Comparison of ENCODE assay signal across 8 cellular contexts in genomic region chr7:123557631-123558505, GRCh38. TPM values are rescaled to one million over a fixed set of nuclear protein-coding genes. Genes with fewer than 3 reads are reported as not detected.
DNase-seq lines count a peak whose midpoint lies in the region; ATAC-seq, FAIRE-seq and TF ChIP-seq lines count a peak whose summit lies in the region.

Gene NDUFA5, minus strand, starts transcription at chr7:123557818. Its CDS starts 23 bp downstream, at chr7:123557795.

- H3K36me3 ChIP-seq in BE2C (peaks cover 13% of the 10 kb centered on the region), kidney (ENCODE audit: control insufficient read depth in 1 of 2, insufficient read depth in 2 of 2, low read length in 2 of 2) (peaks cover 0 to 2% of the 10 kb centered on the region in 2 donors)

- ATAC-seq in HG03442 (IDR thresholded peaks at IDR 0.05; ENCODE audit: unreplicated experiment), result peak; percentile 97

- DNase-seq in BE2C, result peak; percentile 98
- DNase-seq in GM19239 (ENCODE audit: insufficient read length, low spot score), result peak; percentile 62
- DNase-seq in NCI-H510A treated with DMSO at 0.1 percent for 48 hours (lab: John Stamatoyannopoulos, UW), result peak; percentile 94
- peak; percentile 91 to 98 for DNase-seq in activated CD4-positive, alpha-beta T cell treated with anti-CD3 and anti-CD28 coated beads for 24 hours (ENCODE audit: low read depth in 2 of 2)
- DNase-seq in chondrocyte (ENCODE audit: low spot score), result peak; percentile 96
- DNase-seq in kidney, result peak; percentile 97
- peak; percentile 97 for DNase-seq in stimulated activated CD4-positive, alpha-beta T cell treated with anti-CD3 and anti-CD28 coated beads, Interleukin-15, amount 100 ng/mL, for 24 hours

- H3K4me3 ChIP-seq in BE2C (ENCODE audit: low read depth, low read length) (peak within 1 kb of the TSS; percentile 81), kidney (ENCODE audit: low read length in 2 of 2) (peak within 1 kb of the TSS; percentile 92 to 100)

- no peak within 1 kb of the TSS for H3K4me3 Mint-ChIP-seq in chondrocyte (ENCODE audit: unreplicated experiment)

- no peak within 1 kb of the TSS for H3K27ac Mint-ChIP-seq in chondrocyte (ENCODE audit: unreplicated experiment)

- H3K27me3 Mint-ChIP-seq in chondrocyte (ENCODE audit: low read depth), result no peaks in the 10 kb centered on the region

- FAIRE-seq in GM19239 (lab: Jason Lieb, UNC), result peak; percentile 97
- FAIRE-seq in kidney (lab: Jason Lieb, UNC), result peak; percentile 96

- intact Hi-C loops in kidney (cut with DNase I), result no loop called here

- no peaks in the 10 kb centered on the region for H3K9me3 Mint-ChIP-seq in chondrocyte (ENCODE audit: low read depth)

- peak within 1 kb of the TSS; percentile 85 to 91 for H3K9ac ChIP-seq in kidney (ENCODE audit: low read length in 2 of 2)

- no peaks in the 10 kb centered on the region for H3K4me1 Mint-ChIP-seq in chondrocyte (ENCODE audit: low read depth)

- H3K36me3 Mint-ChIP-seq in chondrocyte (ENCODE audit: low read depth), result peaks cover under 1% of the 10 kb centered on the region

- TF ChIP-seq CTCF in BE2C (IDR thresholded peaks at IDR 0.05; ENCODE audit: low read depth, low read length), result no peak
- no peak for TF ChIP-seq CTCF in chondrocyte (IDR thresholded peaks at IDR 0.05)
- TF ChIP-seq CTCF in kidney (IDR thresholded peaks at IDR 0.05; ENCODE audit: borderline replicate concordance, extremely low read depth, insufficient read depth), result no peak

- no peaks in the 10 kb centered on the region for H3K27me3 ChIP-seq in BE2C

- peak within 1 kb of the TSS; percentile 91 to 94 for H3K27ac ChIP-seq in kidney (ENCODE audit: low read depth in 2 of 2, low read length in 2 of 2)

- H3K4me1 ChIP-seq in BE2C (no peaks in the 10 kb centered on the region), kidney (ENCODE audit: control insufficient read depth in 1 of 2, insufficient read depth in 1 of 2, low read depth in 1 of 2, low read length in 2 of 2) (peaks cover 8 to 14% of the 10 kb centered on the region in 2 donors)

- no peaks in the 10 kb centered on the region for H3K9me3 ChIP-seq in BE2C
- H3K9me3 ChIP-seq in kidney (ENCODE audit: control insufficient read depth in 1 of 2, low read length in 2 of 2), result no peaks in the 10 kb centered on the region

RNA-seq across cellular contexts. Expression of gene NDUFA5, which starts in this region (rescaled TPM):
- 135 TPM for polyA plus RNA-seq in BE2C (2012; ENCODE audit: insufficient read depth, insufficient read length, low read depth)
- 46.4 to 78.1 TPM (median 52.3 TPM) in 3 replicates for total RNA-seq in chondrocyte
- 115 TPM for total RNA-seq in kidney
- polyA plus RNA-seq in kidney (ENCODE audit: insufficient read depth, low read depth, low replicate concordance), result 189 TPM

Comparison
In these comparisons a context has a peak if more than half of its experiments do, and no peak if none do; other contexts are left out.
1. Peak in every context shown above with its lines: DNase-seq, ATAC-seq, H3K4me3 ChIP-seq and H3K27ac ChIP-seq.